Comparison of ENCODE assay signal across 8 cellular contexts in the genomic region with DNA sequence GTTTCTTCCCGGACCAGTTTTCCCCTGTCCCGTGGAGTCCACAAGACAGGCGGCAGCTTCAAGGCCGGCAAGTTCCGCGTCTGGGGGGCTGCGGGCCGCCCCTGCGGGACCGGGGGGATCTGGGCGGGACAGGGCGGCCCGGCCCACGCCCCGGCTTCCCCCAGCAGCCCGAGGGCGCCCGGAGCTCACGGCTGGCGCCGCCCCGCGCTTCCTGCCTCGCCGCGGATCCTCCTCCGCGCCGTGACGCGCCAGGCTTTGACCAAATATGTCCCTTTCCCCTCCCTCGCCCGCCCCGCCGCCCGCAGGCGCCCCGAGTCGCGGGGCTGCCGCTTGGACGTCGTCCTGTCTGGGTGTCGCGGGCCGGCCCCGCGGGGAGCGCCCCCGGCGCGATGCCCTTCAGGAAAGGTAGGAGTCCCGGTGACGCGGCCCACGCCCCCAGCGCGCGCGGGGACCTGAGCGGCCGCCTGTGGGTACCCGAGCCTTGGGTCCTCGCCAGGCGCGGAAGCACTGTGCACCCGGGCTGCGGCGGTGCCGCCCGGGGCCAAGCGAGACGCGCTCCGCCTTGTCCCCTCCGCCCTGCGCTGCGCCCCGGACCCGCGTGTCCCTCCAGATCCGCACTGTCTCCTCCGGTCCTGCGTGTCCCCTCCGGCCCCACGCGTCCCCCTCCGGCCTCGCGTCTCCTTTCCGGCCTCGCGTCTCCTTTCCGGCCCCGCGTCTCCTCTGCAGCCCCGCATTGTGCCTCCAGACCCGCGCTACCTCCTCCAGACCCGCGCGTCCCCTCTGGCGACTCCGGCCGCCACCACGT. TPM values are rescaled to one million over a fixed set of nuclear protein-coding genes. Genes with fewer than 3 reads are reported as not detected.
A peak's percentile ranks its signal among the peaks of the same experiment; 100 is the strongest.
DNase-seq lines count a peak whose midpoint lies in the region; ATAC-seq and TF ChIP-seq lines count a peak whose summit lies in the region.

No MANE protein-coding gene starts in this region.

- peak overlapping the region; percentile 94 to 98 for H4K8ac ChIP-seq in IMR-90 (ENCODE audit: low read depth in 2 of 2, low read length in 2 of 2)

- peak overlapping the region; percentile 25; the same call in 1 of the 2 replicates for H3K27ac ChIP-seq in DOHH2 (ENCODE audit: low read depth, low read length)
- peak overlapping the region; percentile 93 for H3K27ac ChIP-seq in IMR-90 (ENCODE audit: insufficient read depth, low read length)
- peak overlapping the region; percentile 30 to 98 (median 86) for H3K27ac ChIP-seq in heart right ventricle
- peak overlapping the region; percentile 82 to 95 (median 88) for H3K27ac ChIP-seq in upper lobe of left lung

- peak overlapping the region; percentile 70; the same call in 1 of the 2 replicates for H2BK20ac ChIP-seq in IMR-90 (ENCODE audit: low read depth, low read length)

- H3K56ac ChIP-seq in IMR-90 (ENCODE audit: extremely low read depth, insufficient read depth, low read length), result peak overlapping the region; percentile 90

- no peaks in the 10 kb centered on the region for H3K9me2 ChIP-seq in DOHH2 (replicated peaks; ENCODE audit: control insufficient read depth, low read length)

- peak overlapping the region; percentile 87 for H2AFZ ChIP-seq in IMR-90 (replicated peaks; ENCODE audit: low read length, poor library complexity)

- H3K4me3 ChIP-seq in DOHH2 (ENCODE audit: low read length) (peak overlapping the region; percentile 94), IMR-90 (ENCODE audit: insufficient read depth, low read depth, low read length) (peak overlapping the region; percentile 75), adipocyte (ENCODE audit: low read length) (peak overlapping the region; percentile 88), heart right ventricle (peak overlapping the region; percentile 61 to 94 (median 82)), upper lobe of left lung (peak overlapping the region; percentile 59 to 96 (median 88))

- no peak for TF ChIP-seq EP300 in upper lobe of left lung (IDR thresholded peaks at IDR 0.05)

- peak overlapping the region; percentile 88 for H3K23ac ChIP-seq in IMR-90 (ENCODE audit: low read depth, low read length)

- intact Hi-C loops in IMR-90 (cut with micrococcal nuclease) (loop anchor here (1.0 kb wide), 1 partner anchor 55 kb away; no protein-coding TSS in a partner anchor), heart right ventricle (cut with DNase I) (loop anchor here in 7 of 10 donors (2.0 to 10.0 kb wide), 4 partner anchors 18 to 60 kb away; a partner anchor contains a TSS), posterior vena cava (cut with DNase I) (loop anchor here in 1 of 2 donors (5.0 to 10.0 kb wide), 3 partner anchors 50 to 1198 kb away; no protein-coding TSS in a partner anchor)

- POLR2A ChIA-PET in IMR-90 (lab: Charles Lee; ENCODE audit: unreplicated experiment), result interaction anchor here (1.1 kb wide), 1 partner anchor 10 kb away, joined by 4 read pairs; no protein-coding TSS in a partner anchor

- H3F3A ChIP-seq in DOHH2 (ENCODE audit: control insufficient read depth, insufficient read depth), result 0 out of 2 replicates have a peak, but pooled peaks cover 3% of the 10 kb centered on the region

- peak; percentile 62 for ATAC-seq in GM21529 (IDR thresholded peaks at IDR 0.05; ENCODE audit: unreplicated experiment)
- peak; percentile 89 for ATAC-seq in IMR-90 (ENCODE audit: low read depth)
- ATAC-seq in heart right ventricle, result peak; percentile 92 to 96 (median 94)
- peak; percentile 88 to 95 for ATAC-seq in upper lobe of left lung (ENCODE audit: low FRiP score in 2 of 2)

- H3K27me3 ChIP-seq in DOHH2 (ENCODE audit: control insufficient read depth, low read length) (peaks cover 21% of the 10 kb centered on the region), IMR-90 (ENCODE audit: control insufficient read depth, insufficient read depth, low read length) (no peaks in the 10 kb centered on the region), adipocyte (replicated peaks; ENCODE audit: control insufficient read depth, insufficient read depth, low read length) (peaks cover 6% of the 10 kb centered on the region), heart right ventricle (peaks cover 0 to 12% (median 0%) of the 10 kb centered on the region in 7 donors), upper lobe of left lung (peaks cover 0 to 4% (median 0%) of the 10 kb centered on the region in 4 donors)

- H3K4me2 ChIP-seq in DOHH2 (ENCODE audit: low read length) (peak overlapping the region; percentile 83), IMR-90 (ENCODE audit: low read depth, low read length) (peak overlapping the region; percentile 94)

- H2AK5ac ChIP-seq in IMR-90 (ENCODE audit: low read depth, low read length), result peak overlapping the region; percentile 92

- peak overlapping the region; percentile 98 for H3K9ac ChIP-seq in IMR-90 (ENCODE audit: low read depth, low read length)
- peak overlapping the region; percentile 90 for H3K9ac ChIP-seq in adipocyte (ENCODE audit: low read length)

- TF ChIP-seq CTCF in DOHH2 (IDR thresholded peaks at IDR 0.05; ENCODE audit: low read depth, low read length, poor library complexity, severe bottlenecking) (no peak), IMR-90 (conservative IDR thresholded peaks at IDR 0.05; ENCODE audit: low read depth, low read length) (no peak), heart right ventricle (IDR thresholded peaks at IDR 0.05) (peak in 3 of 9 donors; percentile 30 to 40 (median 35)), upper lobe of left lung (IDR thresholded peaks at IDR 0.05) (peak in 4 of 6 experiments; percentile 13 to 33 (median 23))

- 1% methylated on average over 54 of the region's 106 CpGs; no CpG with 5 or more reads in 1 of the 2 experiments for WGBS in IMR-90 (ENCODE audit: extremely low coverage in 2 of 2, insufficient read length in 1 of 2), 2 experiments
- whole genome bisulfite sequencing in heart right ventricle, 2 donors, result 0% methylated on average over 90 to 104 of the region's 106 CpGs
- 0% methylated on average over 17 to 46 of the region's 106 CpGs for WGBS in upper lobe of left lung, 2 donors

- peaks cover 25% of the 10 kb centered on the region for H3K9me1 ChIP-seq in IMR-90 (ENCODE audit: insufficient read depth, low read length)

- DNase-seq in IMR-90, result peak; percentile 82
- peak; percentile 73 for DNase-seq in SW480 (ENCODE audit: low spot score)
- DNase-seq in adipocyte (ENCODE audit: low read depth), result peak; percentile 94
- peak; percentile 91 to 92 for DNase-seq in heart right ventricle
- DNase-seq in posterior vena cava (ENCODE audit: low spot score), result peak; percentile 97
- DNase-seq in upper lobe of left lung, result peak; percentile 95 to 98

- CTCF ChIA-PET in IMR-90 (lab: Yijun Ruan, JAX), result no interaction called here

- dilution Hi-C loops in IMR-90 (cut with HindIII; ENCODE audit: low sequenced_read_pairs, unreplicated experiment), result no loop called here

- peak; percentile 90 for TF ChIP-seq POLR2A in IMR-90 (IDR thresholded peaks at IDR 0.05; ENCODE audit: low read depth, low read length)
- TF ChIP-seq POLR2A in upper lobe of left lung (IDR thresholded peaks at IDR 0.05), result peak in 3 of 4 donors; percentile 46 to 93 (median 89)

- H2AK9ac ChIP-seq in IMR-90 (replicated peaks; ENCODE audit: low read depth, low read length, poor library complexity), result peak overlapping the region; percentile 95

- H3K9me3 ChIP-seq in DOHH2 (ENCODE audit: control insufficient read depth, insufficient read depth, low read length) (no peaks in the 10 kb centered on the region), IMR-90 (ENCODE audit: control insufficient read depth, insufficient read depth, low read length) (no peaks in the 10 kb centered on the region), adipocyte (ENCODE audit: control insufficient read depth, low read length) (no peaks in the 10 kb centered on the region), heart right ventricle (no peaks in the 10 kb centered on the region), upper lobe of left lung (no peaks in the 10 kb centered on the region)

- H4K20me1 ChIP-seq in DOHH2 (ENCODE audit: control insufficient read depth, insufficient read depth, low read depth, low read length), result peaks cover 7% of the 10 kb centered on the region
- H4K20me1 ChIP-seq in IMR-90 (ENCODE audit: insufficient read depth, low read length), result peaks cover 32% of the 10 kb centered on the region

- in situ Hi-C loops in IMR-90 (cut with MboI; ENCODE audit: low sequenced_read_pairs), result loop anchor here (25.0 kb wide), 1 partner anchor 617 kb away; no protein-coding TSS in a partner anchor

- peak overlapping the region; percentile 80 for H4K5ac ChIP-seq in IMR-90 (ENCODE audit: low read depth, low read length)

- peak overlapping the region; percentile 84 for H3K18ac ChIP-seq in IMR-90 (ENCODE audit: low read depth, low read length)

- peaks cover 49% of the 10 kb centered on the region for H3K79me2 ChIP-seq in DOHH2 (ENCODE audit: control insufficient read depth, low read length)

- no peak for TF ChIP-seq RAD21 in IMR-90 (IDR thresholded peaks at IDR 0.05; ENCODE audit: low read length)

- peak overlapping the region; percentile 96 for H2BK120ac ChIP-seq in IMR-90 (ENCODE audit: low read depth, low read length)

- H4K91ac ChIP-seq in IMR-90 (ENCODE audit: insufficient read depth, low read depth, low read length), result peak overlapping the region; percentile 93

- peaks cover 9 to 63% of the 10 kb centered on the region in 2 experiments for H3K79me1 ChIP-seq in IMR-90 (ENCODE audit: low read depth in 1 of 2, low read length in 2 of 2)

- peak overlapping the region; percentile 85 for H2BK5ac ChIP-seq in IMR-90 (ENCODE audit: low read depth, low read length, poor library complexity, severe bottlenecking)

- BruUV-seq in IMR-90 (replicated peaks; lab: Mats Ljungman, UMichigan), result no TSS peak

- H3K4me1 ChIP-seq in DOHH2 (ENCODE audit: control insufficient read depth, low read length) (peaks cover 54% of the 10 kb centered on the region), IMR-90 (ENCODE audit: control insufficient read depth, insufficient read depth, low read length) (peaks cover 21% of the 10 kb centered on the region), adipocyte (ENCODE audit: control insufficient read depth, insufficient read depth, low read length) (peaks cover 29% of the 10 kb centered on the region), heart right ventricle (peaks cover 0 to 83% (median 16%) of the 10 kb centered on the region in 9 donors), upper lobe of left lung (peaks cover 24 to 54% (median 27%) of the 10 kb centered on the region in 4 donors)

- H3K36me3 ChIP-seq in DOHH2 (ENCODE audit: control insufficient read depth, low read length) (peaks cover 23% of the 10 kb centered on the region), IMR-90 (ENCODE audit: control insufficient read depth, insufficient read depth, low read length) (peaks cover 9% of the 10 kb centered on the region), adipocyte (ENCODE audit: control insufficient read depth, insufficient read depth, low read length, severe bottlenecking) (peaks cover 4% of the 10 kb centered on the region), heart right ventricle (no peaks in the 10 kb centered on the region), upper lobe of left lung (peaks cover 0 to 9% (median 0%) of the 10 kb centered on the region in 4 donors)

- peak overlapping the region; percentile 79 for H3K14ac ChIP-seq in IMR-90 (replicated peaks; ENCODE audit: low read depth, low read length)

- peak overlapping the region; percentile 83 for H3K4ac ChIP-seq in IMR-90 (ENCODE audit: low read depth, low read length)

- H2BK15ac ChIP-seq in IMR-90 (ENCODE audit: low read depth, low read length), result peak overlapping the region; percentile 88; the same call in 1 of the 3 replicates

RNA-seq across cellular contexts. Expression of a gene that starts 56.0 kb away (rescaled TPM):
- total RNA-seq in IMR-90 (2012; rRNA removed) (24.6 and 35.6 TPM in 2 replicates), heart right ventricle (10 to 100 TPM; 53.4 to 93.2 (median 64.0) TPM), posterior vena cava (10 to 100 TPM; 58.9 to 68.3 TPM), upper lobe of left lung (100 to 1,000 TPM in 2 of 6 donors, 10 to 100 TPM in 4; 67.6 to 192 (median 84.8) TPM)
- polyA plus RNA-seq in IMR-90 (2012; rRNA removed) (42.9 and 56.7 TPM in 2 replicates), heart right ventricle (100 to 1,000 TPM in 1 of 2 donors, 10 to 100 TPM in 1; 58.6 to 100 TPM)
- 9.1 and 9.6 TPM in 2 replicates for polyA plus RNA-seq in IMR-90 (2012; cell fraction: cytosol; rRNA removed)
- 38.8 and 95.6 TPM in 2 replicates for polyA plus RNA-seq in IMR-90 (2012; cell fraction: nucleus; rRNA removed; ENCODE audit: low replicate concordance)

RNA-seq across cellular contexts. Expression of a gene that starts 57.9 kb away (rescaled TPM):
- total RNA-seq in IMR-90 (2012; rRNA removed) (26.9 and 34.1 TPM in 2 replicates), heart right ventricle (10 to 100 TPM in 9 of 10 donors, 1 to 10 TPM in 1; 7.6 to 77.3 (median 16.3) TPM), posterior vena cava (10 to 100 TPM; 33.2 to 43.1 TPM), upper lobe of left lung (100 to 1,000 TPM in 1 of 6 donors, 10 to 100 TPM in 5; 48.2 to 236 (median 83.5) TPM)
- polyA plus RNA-seq in IMR-90 (2012; rRNA removed) (45.5 and 51.3 TPM in 2 replicates), heart right ventricle (10 to 100 TPM in 1 of 2 donors, 1 to 10 TPM in 1; 5.5 to 10.6 TPM)
- polyA plus RNA-seq in IMR-90 (2012; cell fraction: cytosol; rRNA removed), result 35.6 and 39.8 TPM in 2 replicates
- polyA plus RNA-seq in IMR-90 (2012; cell fraction: nucleus; rRNA removed; ENCODE audit: low replicate concordance), result 86.2 and 130 TPM in 2 replicates

Comparison
In these comparisons a context has a peak if more than half of its experiments do, and no peak if none do; other contexts are left out.
1. Peak in every context shown above with its lines: DNase-seq, ATAC-seq, H3K4me3 ChIP-seq and H3K27ac ChIP-seq.
2. H3K27ac ChIP-seq: peak in every context shown above with its lines; median percentile 93 in IMR-90; 88 in upper lobe of left lung; 86 in heart right ventricle; 25 in DOHH2.
3. CTCF ChIP-seq: peak in upper lobe of left lung (4 of 6); none in DOHH2 (single experiment) and IMR-90 (single experiment).